Comparison of ENCODE assay signal across 8 cellular contexts in the genomic region with DNA sequence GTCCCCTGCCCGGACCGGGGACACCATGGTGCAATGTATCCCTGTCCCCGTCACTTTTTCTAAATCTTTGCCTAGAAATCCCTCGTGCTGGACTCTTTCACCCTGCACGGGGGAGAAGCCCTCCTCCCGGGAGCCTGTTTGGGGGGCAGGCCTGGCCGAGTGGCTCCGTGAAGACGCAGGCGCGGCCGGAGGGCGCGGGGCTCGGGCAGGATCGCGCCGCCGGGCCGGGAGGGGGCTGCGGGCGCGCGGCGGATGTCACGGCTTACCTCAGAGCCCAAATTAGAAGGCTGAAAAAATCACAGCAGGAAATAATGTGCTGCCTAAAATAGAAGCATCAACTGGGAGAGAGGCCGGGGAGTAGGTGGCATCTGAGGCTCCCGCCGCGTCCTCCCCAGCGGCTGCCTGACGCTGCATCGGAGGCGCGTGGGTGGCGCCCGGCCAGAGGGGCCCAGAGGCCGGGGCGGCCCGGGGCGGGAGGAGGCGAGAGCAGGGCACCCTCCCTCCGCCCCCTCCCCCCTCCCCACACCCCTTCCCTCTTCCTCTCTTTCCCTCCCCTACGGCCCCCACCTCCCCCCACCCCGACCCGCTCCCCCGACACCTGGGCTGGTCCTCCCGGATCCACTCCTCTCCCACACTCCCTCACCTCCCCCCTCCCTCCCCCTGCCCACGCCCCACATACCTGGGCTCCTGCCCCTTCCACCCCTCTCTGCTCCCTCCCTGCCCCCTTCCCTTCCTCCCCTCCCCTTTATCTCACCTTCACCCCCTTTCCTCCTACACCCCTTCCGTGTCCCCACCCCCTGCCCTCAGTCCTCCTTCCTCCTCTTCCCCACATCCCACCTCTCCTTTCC. TPM values are rescaled to one million over a fixed set of nuclear protein-coding genes. Genes with fewer than 3 reads are reported as not detected.
DNase-seq lines count a peak whose midpoint lies in the region; ATAC-seq and TF ChIP-seq lines count a peak whose summit lies in the region.

No MANE protein-coding gene starts in this region.

- no peaks in the 10 kb centered on the region for H3K36me3 Mint-ChIP-seq in activated CD8-positive, alpha-beta memory T cell treated with anti-CD3 and anti-CD28 coated beads, Interleukin-2, amount 10 ng/mL, durations not matched to agents 7 days and 5 days
- peaks cover 0 to 5% of the 10 kb centered on the region in 2 donors for H3K36me3 Mint-ChIP-seq in naive B cell
- H3K36me3 Mint-ChIP-seq in type B pancreatic cell: no peaks in the 10 kb centered on the region

- ATAC-seq in activated CD8-positive, alpha-beta memory T cell treated with anti-CD3 and anti-CD28 coated beads, Interleukin-2, amount 10 ng/mL, durations not matched to agents 7 days and 5 days: peak; percentile 58
- ATAC-seq in naive B cell (ENCODE audit: low read depth in 2 of 2) (peak; percentile 58 to 77), GM18861 (IDR thresholded peaks at IDR 0.05; ENCODE audit: unreplicated experiment) (no peak)

- H3K4me3 Mint-ChIP-seq in activated CD8-positive, alpha-beta memory T cell treated with anti-CD3 and anti-CD28 coated beads, Interleukin-2, amount 10 ng/mL, durations not matched to agents 7 days and 5 days: no peak overlapping the region
- H3K4me3 Mint-ChIP-seq in naive B cell: peak overlapping the region in 6 of 8 donors; percentile 47 to 86 (median 75)
- peak overlapping the region; percentile 85 for H3K4me3 Mint-ChIP-seq in type B pancreatic cell

- peak; percentile 49 for TF ChIP-seq EP300 in esophagus muscularis mucosa (IDR thresholded peaks at IDR 0.05)

- intact Hi-C loops in esophagus muscularis mucosa (cut with DNase I): no loop called here

- H3K4me1 ChIP-seq in esophagus muscularis mucosa: peaks cover 21 to 39% (median 31%) of the 10 kb centered on the region in 4 donors

- peak; percentile 35 for TF ChIP-seq POLR2A in esophagus muscularis mucosa (IDR thresholded peaks at IDR 0.05; ENCODE audit: low read depth)

- CTCF ChIA-PET in activated CD8-positive, alpha-beta memory T cell treated with anti-CD3 and anti-CD28 coated beads, Interleukin-2, amount 10 ng/mL, durations not matched to agents 7 days and 5 days (lab: Charles Lee): interaction anchor here (2.2 to 4.5 kb wide), 2 partner anchors 8 to 12 kb away, joined by 12 to 25 read pairs; no protein-coding TSS in a partner anchor

- H3K4me3 ChIP-seq in esophagus muscularis mucosa: peak overlapping the region; percentile 56 to 60 (median 59)

- peaks cover 31% of the 10 kb centered on the region for H3K4me1 Mint-ChIP-seq in activated CD8-positive, alpha-beta memory T cell treated with anti-CD3 and anti-CD28 coated beads, Interleukin-2, amount 10 ng/mL, durations not matched to agents 7 days and 5 days
- peaks cover 14 to 20% (median 15%) of the 10 kb centered on the region in 3 donors for H3K4me1 Mint-ChIP-seq in naive B cell
- peaks cover 14% of the 10 kb centered on the region for H3K4me1 Mint-ChIP-seq in type B pancreatic cell (ENCODE audit: unreplicated experiment)

- H3K9me3 ChIP-seq in esophagus muscularis mucosa: no peaks in the 10 kb centered on the region

- 1% methylated on average over 35 of the region's 50 CpGs for WGBS in esophagus muscularis mucosa

- TF ChIP-seq CTCF in esophagus muscularis mucosa (IDR thresholded peaks at IDR 0.05): no peak
- TF ChIP-seq CTCF in type B pancreatic cell (conservative IDR thresholded peaks at IDR 0.05): no peak

- no peak overlapping the region for H3K27ac Mint-ChIP-seq in activated CD8-positive, alpha-beta memory T cell treated with anti-CD3 and anti-CD28 coated beads, Interleukin-2, amount 10 ng/mL, durations not matched to agents 7 days and 5 days
- peak overlapping the region in 1 of 6 donors; percentile 90 for H3K27ac Mint-ChIP-seq in naive B cell
- no peak overlapping the region for H3K27ac Mint-ChIP-seq in type B pancreatic cell

- peaks cover 18% of the 10 kb centered on the region for H3K27me3 Mint-ChIP-seq in activated CD8-positive, alpha-beta memory T cell treated with anti-CD3 and anti-CD28 coated beads, Interleukin-2, amount 10 ng/mL, durations not matched to agents 7 days and 5 days
- H3K27me3 Mint-ChIP-seq in naive B cell: peaks cover 38 to 58% (median 55%) of the 10 kb centered on the region in 3 donors
- H3K27me3 Mint-ChIP-seq in type B pancreatic cell: peaks cover 30% of the 10 kb centered on the region

- H3K27me3 ChIP-seq in esophagus muscularis mucosa: no peaks in the 10 kb centered on the region

- H3K27ac ChIP-seq in esophagus muscularis mucosa (replicated peaks in 1 of 4): peak overlapping the region; percentile 72 to 82 (median 79)

- no peaks in the 10 kb centered on the region for H3K9me3 Mint-ChIP-seq in activated CD8-positive, alpha-beta memory T cell treated with anti-CD3 and anti-CD28 coated beads, Interleukin-2, amount 10 ng/mL, durations not matched to agents 7 days and 5 days (ENCODE audit: low read depth)
- H3K9me3 Mint-ChIP-seq in naive B cell: no peaks in the 10 kb centered on the region
- H3K9me3 Mint-ChIP-seq in type B pancreatic cell: no peaks in the 10 kb centered on the region

- no peaks in the 10 kb centered on the region for H3K36me3 ChIP-seq in esophagus muscularis mucosa

- peak; percentile 47 for DNase-seq in activated T-cell treated with anti-CD3 and anti-CD28 coated beads, Interleukin-2, amount 50 U/mL, for 1 hour
- DNase-seq in activated T-cell treated with anti-CD3 and anti-CD28 coated beads for 4 hours (no peak), esophagus muscularis mucosa (ENCODE audit: extremely low spot score) (no peak), naive B cell (peak; percentile 33), type B pancreatic cell (ENCODE audit: extremely low spot score, unreplicated experiment) (no peak), pons (ENCODE audit: low spot score) (no peak)
- peak; percentile 48 for DNase-seq in activated CD8-positive, alpha-beta memory T cell treated with anti-CD3 and anti-CD28 coated beads, Interleukin-2, amount 10 ng/mL, durations not matched to agents 7 days and 5 days

RNA-seq across cellular contexts. Expression of gene SLC4A1AP, which starts 51.9 kb away (rescaled TPM):
- 10 to 100 TPM; 27.8 to 28.2 TPM for total RNA-seq in activated CD8-positive, alpha-beta memory T cell treated with anti-CD3 and anti-CD28 coated beads, Interleukin-2, amount 10 ng/mL, durations not matched to agents 7 days and 5 days
- total RNA-seq in esophagus muscularis mucosa: 10 to 100 TPM; 16.7 to 22.8 (median 20.1) TPM
- polyA plus RNA-seq in naive B cell (ENCODE audit: low read depth in 6 of 6): 10 to 100 TPM; 14.0 to 25.9 (median 24.1) TPM
- total RNA-seq in type B pancreatic cell (ENCODE audit: low replicate concordance): 17.7 and 20.7 TPM in 2 replicates

RNA-seq across cellular contexts. Expression of gene SUPT7L, which starts 52.1 kb away (rescaled TPM):
- total RNA-seq in activated CD8-positive, alpha-beta memory T cell treated with anti-CD3 and anti-CD28 coated beads, Interleukin-2, amount 10 ng/mL, durations not matched to agents 7 days and 5 days: 10 to 100 TPM; 34.8 to 39.7 TPM
- total RNA-seq in esophagus muscularis mucosa (10 to 100 TPM; 18.5 to 23.1 (median 20.7) TPM), type B pancreatic cell (ENCODE audit: low replicate concordance) (31.4 and 39.8 TPM in 2 replicates)
- 10 to 100 TPM; 12.9 to 18.2 (median 15.2) TPM for polyA plus RNA-seq in naive B cell (ENCODE audit: low read depth in 6 of 6)

RNA-seq across cellular contexts. Expression of gene MRPL33, which starts 56.0 kb away (rescaled TPM):
- 10 to 100 TPM; 49.0 to 62.0 TPM for total RNA-seq in activated CD8-positive, alpha-beta memory T cell treated with anti-CD3 and anti-CD28 coated beads, Interleukin-2, amount 10 ng/mL, durations not matched to agents 7 days and 5 days
- total RNA-seq in esophagus muscularis mucosa (100 to 1,000 TPM; 283 to 500 (median 345) TPM), type B pancreatic cell (ENCODE audit: low replicate concordance) (54.6 and 63.4 TPM in 2 replicates)
- 100 to 1,000 TPM; 165 to 215 (median 182) TPM for polyA plus RNA-seq in naive B cell (ENCODE audit: low read depth in 6 of 6)

Comparison
In these comparisons a context has a peak if more than half of its experiments do, and no peak if none do; other contexts are left out.
1. DNase-seq: peak in activated T-cell treated with anti-CD3 and anti-CD28 coated beads, Interleukin-2, amount 50 U/mL, for 1 hour (single experiment), activated CD8-positive, alpha-beta memory T cell treated with anti-CD3 and anti-CD28 coated beads, Interleukin-2, amount 10 ng/mL, durations not matched to agents 7 days and 5 days (single experiment) and naive B cell (single experiment); none in activated T-cell treated with anti-CD3 and anti-CD28 coated beads for 4 hours (single experiment), esophagus muscularis mucosa (single experiment), type B pancreatic cell (single experiment) and pons (single experiment).